ENCODE assay signal across 16 cellular contexts in genomic region chr19:35166100-35167063, GRCh38. TPM values are rescaled to one million over a fixed set of nuclear protein-coding genes. Genes with fewer than 3 reads are reported as not detected.
DNase-seq lines count a peak whose midpoint lies in the region; ATAC-seq, FAIRE-seq and TF ChIP-seq lines count a peak whose summit lies in the region.
"Had no signal": no experiment of that assay in that cellular context is flagged by ENCODE, and none has a peak within 500 bp of the region (broad histone marks: within the 10 kb centered on the region; RNA-seq: fewer than 3 reads in every experiment).

No MANE protein-coding gene starts in this region.

- no peak overlapping the region for H3K9ac ChIP-seq in GM23248

- no peaks in the 10 kb centered on the region for H3K27me3 Mint-ChIP-seq in CD4-positive, alpha-beta T cell

- no peak overlapping the region for H2AFZ ChIP-seq in GM23248

- no peaks in the 10 kb centered on the region for H3F3A ChIP-seq in GM23248 (ENCODE audit: insufficient read depth)

- H3K9me2 ChIP-seq in GM23248 (ENCODE audit: insufficient read depth): no peaks in the 10 kb centered on the region

- TF ChIP-seq CTCF in CD4-positive, alpha-beta T cell (IDR thresholded peaks at IDR 0.05): no peak
- TF ChIP-seq CTCF in HL-60 (IDR thresholded peaks at IDR 0.05; ENCODE audit: insufficient read depth, low read length): no peak

- no peak for DNase-seq in CD4-positive, alpha-beta T cell
- DNase-seq in HL-60 (ENCODE audit: low read depth in 1 of 2, low spot score in 1 of 2) (no peak), mesenteric fat pad (ENCODE audit: low spot score) (peak; percentile 37), H54 (ENCODE audit: insufficient read length, low spot score) (no peak), NCI-H524 (lab: John Stamatoyannopoulos, UW) (no peak), GM23248 (no peak)
- DNase-seq in activated naive CD4-positive, alpha-beta T cell treated with anti-CD3 and anti-CD28 coated beads, Interleukin-2, amount 50 U/mL, for 72 hours (ENCODE audit: low spot score in 2 of 2): no peak
- DNase-seq: NCI-H226; stimulated activated CD4-positive, alpha-beta T cell treated with anti-CD3 and anti-CD28 coated beads, Interleukin-4, amount 100 ng/mL, for 4 hours had no signal

- no peak for ATAC-seq in CD4-positive, alpha-beta T cell (ENCODE audit: poor library complexity)
- ATAC-seq in activated naive CD4-positive, alpha-beta T cell treated with anti-CD3 and anti-CD28 coated beads, Interleukin-2, amount 50 U/mL, for 72 hours: no peak
- no peak for ATAC-seq in GM19463 (IDR thresholded peaks at IDR 0.05; ENCODE audit: unreplicated experiment)

- peaks cover 59% of the 10 kb centered on the region for H3K4me1 Mint-ChIP-seq in CD4-positive, alpha-beta T cell (ENCODE audit: low read depth)
- H3K4me1 Mint-ChIP-seq: mesothelial cell of epicardium had no signal

- CTCF ChIA-PET in CD4-positive, alpha-beta T cell (lab: Charles Lee): interaction anchor here (0.5 to 1.4 kb wide), 4 partner anchors 13 to 300 kb away, joined by 3 read pairs; partner anchors contain the start of gene USF2

- WGBS in GM23248 (ENCODE audit: low coverage in 1 of 2, low lambda C conversion rate in 2 of 2, missing lambda C conversion rate in 2 of 2), 2 experiments: 92 to 95% methylated on average over 7 of the region's 7 CpGs

- H3K36me3 ChIP-seq in GM23248 (ENCODE audit: low read depth): peaks cover 48% of the 10 kb centered on the region
- H3K36me3 ChIP-seq: cardiac muscle cell had no signal

- POLR2A ChIA-PET in CD4-positive, alpha-beta T cell (lab: Charles Lee): interaction anchor here (0.7 to 3.6 kb wide), 8 partner anchors 13 to 296 kb away, joined by 3 to 19 read pairs (median 6); partner anchors contain the start of gene FXYD5

- no peaks in the 10 kb centered on the region for H3K27me3 ChIP-seq in CD4-positive, alpha-beta T cell (ENCODE audit: control insufficient read depth, insufficient read depth, low read length)
- no peaks in the 10 kb centered on the region for H3K27me3 ChIP-seq in HL-60 (ENCODE audit: insufficient read depth, poor library complexity, severe bottlenecking)
- no peaks in the 10 kb centered on the region for H3K27me3 ChIP-seq in GM23248 (replicated peaks; ENCODE audit: insufficient read depth)
- H3K27me3 ChIP-seq: cardiac muscle cell had no signal

- no peak overlapping the region for H3K4me2 ChIP-seq in GM23248 (ENCODE audit: unreplicated experiment)

- TF ChIP-seq POLR2A in H54 (IDR thresholded peaks at IDR 0.05; ENCODE audit: low read depth, low read length): no peak

- H3K27ac ChIP-seq in CD4-positive, alpha-beta T cell (ENCODE audit: low read depth, low read length): no peak overlapping the region
- H3K27ac ChIP-seq in HL-60 (replicated peaks) (peak overlapping the region; percentile 40), GM23248 (no peak overlapping the region)
- H3K27ac ChIP-seq: cardiac muscle cell had no signal

- H3K9me3 ChIP-seq in CD4-positive, alpha-beta T cell (ENCODE audit: control insufficient read depth, low read length): peaks cover 16% of the 10 kb centered on the region
- H3K9me3 ChIP-seq in GM23248 (ENCODE audit: low read depth): no peaks in the 10 kb centered on the region

- H3K9me3 Mint-ChIP-seq in CD4-positive, alpha-beta T cell: peaks cover 9% of the 10 kb centered on the region
- H3K9me3 Mint-ChIP-seq in activated naive CD4-positive, alpha-beta T cell treated with anti-CD3 and anti-CD28 coated beads, Interleukin-2, amount 50 U/mL, for 72 hours: peaks cover 14 to 37% of the 10 kb centered on the region in 2 donors

- intact Hi-C loops in CD4-positive, alpha-beta T cell (cut with DNase I, micrococcal nuclease): no loop called here

- FAIRE-seq in H54 (lab: Jason Lieb, UNC): no peak
- FAIRE-seq: RCC 7860 had no signal

- H3K36me3 Mint-ChIP-seq in CD4-positive, alpha-beta T cell (ENCODE audit: low read depth): peaks cover 100% of the 10 kb centered on the region
- H3K36me3 Mint-ChIP-seq in activated naive CD4-positive, alpha-beta T cell treated with anti-CD3 and anti-CD28 coated beads, Interleukin-2, amount 50 U/mL, for 72 hours: peaks cover 59 to 90% of the 10 kb centered on the region in 2 donors

- peak overlapping the region; percentile 91 for H3K27ac Mint-ChIP-seq in CD4-positive, alpha-beta T cell
- peak overlapping the region; percentile 86 to 94 for H3K27ac Mint-ChIP-seq in activated naive CD4-positive, alpha-beta T cell treated with anti-CD3 and anti-CD28 coated beads, Interleukin-2, amount 50 U/mL, for 72 hours
- H3K27ac Mint-ChIP-seq: mesothelial cell of epicardium had no signal

- no peak overlapping the region for H3K4me3 Mint-ChIP-seq in CD4-positive, alpha-beta T cell
- H3K4me3 Mint-ChIP-seq: mesothelial cell of epicardium had no signal

- peaks cover 6% of the 10 kb centered on the region for H3K4me1 ChIP-seq in GM23248 (ENCODE audit: insufficient read depth)

- H4K20me1 ChIP-seq in GM23248 (ENCODE audit: insufficient read depth): no peaks in the 10 kb centered on the region

- H3K4me3 ChIP-seq in HL-60 (replicated peaks; ENCODE audit: insufficient read depth, low read length): no peak overlapping the region
- H3K4me3 ChIP-seq in GM23248: no peak overlapping the region
- H3K4me3 ChIP-seq: cardiac muscle cell had no signal

- in situ Hi-C loops in GM23248 (cut with MboI): no loop called here

- peaks cover 6% of the 10 kb centered on the region; the same call in 1 of the 2 replicates for H3K79me2 ChIP-seq in GM23248 (ENCODE audit: insufficient read depth)

RNA-seq across cellular contexts. Expression of gene FXYD5, which starts 11.8 kb away (rescaled TPM):
- total RNA-seq in CD4-positive, alpha-beta T cell: 100 to 1,000 TPM; 587 to 615 TPM
- 100 to 1,000 TPM; 279 to 283 TPM for total RNA-seq in activated naive CD4-positive, alpha-beta T cell treated with anti-CD3 and anti-CD28 coated beads, Interleukin-2, amount 50 U/mL, for 72 hours
- 73.4 TPM for total RNA-seq in mesenteric fat pad
- total RNA-seq in GM23248 (2014; rRNA removed; shearing (Covaris generic)): 209 and 233 TPM in 2 replicates
- 496 and 515 TPM in 2 replicates for polyA plus RNA-seq in GM23248 (2016; fragmentation: Nextera tagmentation; extraction: Ambion mirVana)

RNA-seq across cellular contexts. Expression of gene FXYD7, which starts 23.3 kb away (rescaled TPM):
- total RNA-seq in CD4-positive, alpha-beta T cell: 10 to 100 TPM; 15.3 to 15.6 TPM
- total RNA-seq in activated naive CD4-positive, alpha-beta T cell treated with anti-CD3 and anti-CD28 coated beads, Interleukin-2, amount 50 U/mL, for 72 hours: 1 to 10 TPM in 1 of 2 donors, under 1 TPM in 1; 0.82 to 1.8 TPM
- 0.48 TPM for total RNA-seq in mesenteric fat pad
- not detected in 2 replicates for total RNA-seq in GM23248 (2014; rRNA removed; shearing (Covaris generic))
- not detected in 2 replicates for polyA plus RNA-seq in GM23248 (2016; fragmentation: Nextera tagmentation; extraction: Ambion mirVana)
- total RNA-seq: fibroblast of lung, renal cortical epithelial cell had no signal
- polyA plus RNA-seq: fibroblast of lung had no signal

RNA-seq across cellular contexts. Expression of gene FXYD1, which starts 27.8 kb away (rescaled TPM):
- 1 to 10 TPM; 2.1 to 2.4 TPM for total RNA-seq in CD4-positive, alpha-beta T cell
- total RNA-seq in activated naive CD4-positive, alpha-beta T cell treated with anti-CD3 and anti-CD28 coated beads, Interleukin-2, amount 50 U/mL, for 72 hours: 1 to 10 TPM; 1.4 to 2.1 TPM
- total RNA-seq in mesenteric fat pad: 47.3 TPM
- 0.43 TPM in 1 of 2 replicates, not detected in the other for total RNA-seq in GM23248 (2014; rRNA removed; shearing (Covaris generic))
- 1.2 and 1.9 TPM in 2 replicates for polyA plus RNA-seq in GM23248 (2016; fragmentation: Nextera tagmentation; extraction: Ambion mirVana)
- total RNA-seq: renal cortical epithelial cell had no signal

RNA-seq across cellular contexts. Expression of gene LGI4, which starts 31.5 kb away (rescaled TPM):
- under 1 TPM; 0.69 to 0.70 TPM for total RNA-seq in CD4-positive, alpha-beta T cell
- total RNA-seq in activated naive CD4-positive, alpha-beta T cell treated with anti-CD3 and anti-CD28 coated beads, Interleukin-2, amount 50 U/mL, for 72 hours: 1 to 10 TPM; 1.5 to 2.7 TPM
- 7.7 TPM for total RNA-seq in mesenteric fat pad
- total RNA-seq in GM23248 (2014; rRNA removed; shearing (Covaris generic)): 0.86 TPM in 1 of 2 replicates, not detected in the other
- 0.06 and 0.49 TPM in 2 replicates for polyA plus RNA-seq in GM23248 (2016; fragmentation: Nextera tagmentation; extraction: Ambion mirVana)
- total RNA-seq: renal cortical epithelial cell had no signal

RNA-seq across cellular contexts. Expression of gene FXYD3, which starts 50.8 kb away (rescaled TPM):
- total RNA-seq in CD4-positive, alpha-beta T cell: not detected
- not detected for total RNA-seq in activated naive CD4-positive, alpha-beta T cell treated with anti-CD3 and anti-CD28 coated beads, Interleukin-2, amount 50 U/mL, for 72 hours
- 1.3 TPM for total RNA-seq in mesenteric fat pad
- total RNA-seq in GM23248 (2014; rRNA removed; shearing (Covaris generic)): not detected in 2 replicates
- not detected in 2 replicates for polyA plus RNA-seq in GM23248 (2016; fragmentation: Nextera tagmentation; extraction: Ambion mirVana)
- total RNA-seq: cardiac muscle cell; fibroblast of lung; renal cortical epithelial cell; T-helper 2 cell treated with Interferon-gamma antibody and Interleukin-4, amounts not matched to agents 100 ng/mL and 5 ng/mL, for 36 hours had no signal
- polyA plus RNA-seq: fibroblast of lung had no signal

Comparison
In these comparisons a context has a peak if more than half of its experiments do, and no peak if none do; other contexts are left out.
1. RNA of gene FXYD7, which starts 23.3 kb away (total RNA-seq): 15.3 to 15.6 TPM in CD4-positive, alpha-beta T cell; 0.82 to 1.8 TPM in activated naive CD4-positive, alpha-beta T cell treated with anti-CD3 and anti-CD28 coated beads, Interleukin-2, amount 50 U/mL, for 72 hours, 0.48 TPM in mesenteric fat pad (single experiment) and not detected in GM23248; every median in the first group is over 4 times any median in the second.
2. RNA of gene FXYD1, which starts 27.8 kb away (total RNA-seq): 47.3 TPM in mesenteric fat pad (single experiment); 2.1 to 2.4 TPM in CD4-positive, alpha-beta T cell, 1.4 to 2.1 TPM in activated naive CD4-positive, alpha-beta T cell treated with anti-CD3 and anti-CD28 coated beads, Interleukin-2, amount 50 U/mL, for 72 hours and 0.43 TPM in GM23248; every median in the first group is over 10 times any median in the second.